Comparison of ENCODE assay signal across 18 cellular contexts in genomic region chr12:125332900-125333299, GRCh38.
DNase-seq lines count a peak whose midpoint lies in the region; ATAC-seq and TF ChIP-seq lines count a peak whose summit lies in the region.
"Had no signal": no experiment of that assay in that cellular context is flagged by ENCODE, and none has a peak within 500 bp of the region (broad histone marks: within the 10 kb centered on the region; RNA-seq: fewer than 3 reads in every experiment).

No MANE protein-coding gene starts in this region.

- peaks cover 33% of the 10 kb centered on the region for H3K36me3 Mint-ChIP-seq in GM23338 (ENCODE audit: low read depth)

- H3K4me3 Mint-ChIP-seq in GM23338: no peak overlapping the region
- H3K4me3 Mint-ChIP-seq: activated T-helper 17 cell treated with anti-CD3 and anti-CD28 coated beads, Interleukin-2, amount 50 U/mL, for 72 hours; T-helper 17 cell had no signal

- TF ChIP-seq CTCF in C4-2B (conservative IDR thresholded peaks at IDR 0.05) (peak; percentile 24), GM23338 (conservative IDR thresholded peaks at IDR 0.05; ENCODE audit: low read depth in 2 of 2) (peak; percentile 77 to 86), VCaP (conservative IDR thresholded peaks at IDR 0.05) (0 out of 2 replicates have a peak, but pooled peaks have one; percentile 9), kidney epithelial cell (IDR thresholded peaks at IDR 0.05; ENCODE audit: insufficient read depth, low read length, poor library complexity, severe bottlenecking) (peak; percentile 6)

- H3K27ac ChIP-seq in C4-2B: no peak overlapping the region
- no peak overlapping the region for H3K27ac ChIP-seq in GM23338 (ENCODE audit: low read depth)
- H3K27ac ChIP-seq in VCaP: no peak overlapping the region
- H3K27ac ChIP-seq: neutrophil, uterus had no signal

- no peak overlapping the region for H3K4me2 ChIP-seq in GM23338

- peaks cover 11% of the 10 kb centered on the region; the same call in 1 of the 2 replicates for H3F3A ChIP-seq in GM23338 (replicated peaks; ENCODE audit: low read depth)

- peak; percentile 77 for DNase-seq in GM23338 (ENCODE audit: low spot score)
- no peak for DNase-seq in kidney epithelial cell (ENCODE audit: low read depth)
- DNase-seq in GDM1 (lab: John Stamatoyannopoulos, UW): no peak
- no peak for DNase-seq in putamen (ENCODE audit: low spot score)
- DNase-seq in NCI-H2107 treated with DMSO at 0.1 percent for 48 hours (lab: John Stamatoyannopoulos, UW; ENCODE audit: unreplicated experiment): no peak
- DNase-seq: H7; NCI-H1417 treated with DMSO at 0.1 percent for 48 hours; Right ventricle myocardium superior; stimulated activated CD4-positive, alpha-beta T cell treated with anti-CD3 and anti-CD28 coated beads, Interleukin-1b, Interleukin-23, amount 100 ng/mL, for 48 hours; T-helper 17 cell; uterus had no signal

- H3K79me2 ChIP-seq in GM23338 (replicated peaks; ENCODE audit: insufficient read depth): peaks cover 18% of the 10 kb centered on the region

- H4K20me1 ChIP-seq in GM23338 (replicated peaks; ENCODE audit: insufficient read depth): peaks cover 6% of the 10 kb centered on the region; the same call in 1 of the 2 replicates

- no peak overlapping the region for H3K4me3 ChIP-seq in GM23338
- no peak overlapping the region for H3K4me3 ChIP-seq in kidney epithelial cell (ENCODE audit: low read depth, low read length)
- H3K4me3 ChIP-seq: uterus had no signal

- no peaks in the 10 kb centered on the region; the same call in 1 of the 2 replicates for H3K36me3 ChIP-seq in GM23338 (ENCODE audit: insufficient read depth)
- no peaks in the 10 kb centered on the region for H3K36me3 ChIP-seq in kidney epithelial cell (ENCODE audit: control insufficient read depth, insufficient read depth, low read length)
- H3K36me3 ChIP-seq: neutrophil, uterus had no signal

- H2AFZ ChIP-seq in GM23338: no peak overlapping the region

- ATAC-seq in GM23338 (no peak), GM18909 (IDR thresholded peaks at IDR 0.05; ENCODE audit: poor library complexity, unreplicated experiment) (no peak)
- ATAC-seq: activated CD4-positive, CD25-positive, alpha-beta regulatory T cell treated with anti-CD3 and anti-CD28 coated beads, Interleukin-2, amount 50 U/mL, for 24 hours; activated T-helper 17 cell treated with anti-CD3 and anti-CD28 coated beads, Interleukin-2, amount 50 U/mL, for 72 hours; sciatic nerve; T-helper 17 cell had no signal

- H3K27ac Mint-ChIP-seq in GM23338: 0 out of 2 replicates have a peak overlapping the region, but pooled peaks have one; percentile 25
- H3K27ac Mint-ChIP-seq: activated T-helper 17 cell treated with anti-CD3 and anti-CD28 coated beads, Interleukin-2, amount 50 U/mL, for 72 hours; T-helper 17 cell had no signal

- H3K9me2 ChIP-seq in GM23338 (ENCODE audit: insufficient read depth): peaks cover 4% of the 10 kb centered on the region; the same call in 1 of the 2 replicates

- H3K27me3 ChIP-seq in GM23338 (ENCODE audit: insufficient read depth) (no peaks in the 10 kb centered on the region), kidney epithelial cell (ENCODE audit: control insufficient read depth, insufficient read depth, low read length) (peaks cover 4% of the 10 kb centered on the region)

- peaks cover 44% of the 10 kb centered on the region for H3K4me1 ChIP-seq in GM23338 (ENCODE audit: insufficient read depth)
- H3K4me1 ChIP-seq: uterus had no signal

- peaks cover 51% of the 10 kb centered on the region for H3K4me1 Mint-ChIP-seq in GM23338
- H3K4me1 Mint-ChIP-seq: activated T-helper 17 cell treated with anti-CD3 and anti-CD28 coated beads, Interleukin-2, amount 50 U/mL, for 72 hours; T-helper 17 cell had no signal

- H3K27me3 Mint-ChIP-seq in GM23338 (ENCODE audit: insufficient read depth, low read depth, poor library complexity): peaks cover 16% of the 10 kb centered on the region

- H3K9me3 Mint-ChIP-seq in GM23338: peaks cover 13% of the 10 kb centered on the region
- H3K9me3 Mint-ChIP-seq: activated T-helper 17 cell treated with anti-CD3 and anti-CD28 coated beads, Interleukin-2, amount 50 U/mL, for 72 hours had no signal

TF ChIP-seq in GM23338, 12 proteins besides CTCF, POLR2A, EP300 and RAD21:
- TF ChIP-seq NANOG (IDR thresholded peaks at IDR 0.05; ENCODE audit: borderline replicate concordance): no peak
- no peak for TF ChIP-seq CREB1 (CRISPR knock-in tag; IDR thresholded peaks at IDR 0.05; ENCODE audit: low read depth)
- TF ChIP-seq EZH2 (IDR thresholded peaks at IDR 0.05; ENCODE audit: low read depth, unreplicated experiment): no peak
- TF ChIP-seq, protein P1, sequence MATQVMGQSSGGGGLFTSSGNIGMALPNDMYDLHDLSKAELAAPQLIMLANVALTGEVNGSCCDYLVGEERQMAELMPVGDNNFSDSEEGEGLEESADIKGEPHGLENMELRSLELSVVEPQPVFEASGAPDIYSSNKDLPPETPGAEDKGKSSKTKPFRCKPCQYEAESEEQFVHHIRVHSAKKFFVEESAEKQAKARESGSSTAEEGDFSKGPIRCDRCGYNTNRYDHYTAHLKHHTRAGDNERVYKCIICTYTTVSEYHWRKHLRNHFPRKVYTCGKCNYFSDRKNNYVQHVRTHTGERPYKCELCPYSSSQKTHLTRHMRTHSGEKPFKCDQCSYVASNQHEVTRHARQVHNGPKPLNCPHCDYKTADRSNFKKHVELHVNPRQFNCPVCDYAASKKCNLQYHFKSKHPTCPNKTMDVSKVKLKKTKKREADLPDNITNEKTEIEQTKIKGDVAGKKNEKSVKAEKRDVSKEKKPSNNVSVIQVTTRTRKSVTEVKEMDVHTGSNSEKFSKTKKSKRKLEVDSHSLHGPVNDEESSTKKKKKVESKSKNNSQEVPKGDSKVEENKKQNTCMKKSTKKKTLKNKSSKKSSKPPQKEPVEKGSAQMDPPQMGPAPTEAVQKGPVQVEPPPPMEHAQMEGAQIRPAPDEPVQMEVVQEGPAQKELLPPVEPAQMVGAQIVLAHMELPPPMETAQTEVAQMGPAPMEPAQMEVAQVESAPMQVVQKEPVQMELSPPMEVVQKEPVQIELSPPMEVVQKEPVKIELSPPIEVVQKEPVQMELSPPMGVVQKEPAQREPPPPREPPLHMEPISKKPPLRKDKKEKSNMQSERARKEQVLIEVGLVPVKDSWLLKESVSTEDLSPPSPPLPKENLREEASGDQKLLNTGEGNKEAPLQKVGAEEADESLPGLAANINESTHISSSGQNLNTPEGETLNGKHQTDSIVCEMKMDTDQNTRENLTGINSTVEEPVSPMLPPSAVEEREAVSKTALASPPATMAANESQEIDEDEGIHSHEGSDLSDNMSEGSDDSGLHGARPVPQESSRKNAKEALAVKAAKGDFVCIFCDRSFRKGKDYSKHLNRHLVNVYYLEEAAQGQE (IDR thresholded peaks at IDR 0.05; ENCODE audit: unreplicated experiment): no peak
- TF ChIP-seq ETS1 (IDR thresholded peaks at IDR 0.05): no peak
- no peak for TF ChIP-seq ZNF331 (CRISPR knock-in tag; IDR thresholded peaks at IDR 0.05; ENCODE audit: low read depth)

Comparison
In these comparisons a context has a peak if more than half of its experiments do, and no peak if none do; other contexts are left out.
1. CTCF ChIP-seq: peak in every context shown above with its lines; median percentile 82 in GM23338; 24 in C4-2B; 9 in VCaP; 6 in kidney epithelial cell.